Comparison of ENCODE assay signal across 1 cellular context in the genomic region with DNA sequence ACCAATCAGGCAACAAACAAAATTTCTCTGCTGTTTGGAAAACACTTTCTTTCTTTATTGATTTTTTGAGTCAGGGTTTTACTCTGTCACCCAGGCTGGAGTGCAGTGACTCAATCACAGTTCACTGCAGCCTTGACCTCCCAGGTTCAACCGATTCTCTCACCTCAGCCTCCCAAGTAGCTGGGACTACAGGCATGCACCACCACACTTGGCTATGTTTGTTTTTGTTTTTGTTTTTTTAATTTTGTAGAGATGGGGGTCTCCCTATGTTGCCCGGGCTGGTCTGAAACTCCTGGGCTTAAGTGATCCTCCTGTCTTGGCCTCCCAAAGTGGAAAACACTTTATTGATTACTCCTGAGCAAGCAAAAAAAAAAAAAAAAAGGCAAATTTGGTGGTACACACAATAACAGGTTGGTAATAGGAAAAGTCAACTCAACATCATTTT.
TF ChIP-seq lines count a peak whose summit lies in the region.

No MANE protein-coding gene starts in this region.

TF ChIP-seq in HepG2, 621 proteins besides CTCF, POLR2A, EP300 and RAD21 (continued from another document and continues in another):
- TF ChIP-seq, protein P1, sequence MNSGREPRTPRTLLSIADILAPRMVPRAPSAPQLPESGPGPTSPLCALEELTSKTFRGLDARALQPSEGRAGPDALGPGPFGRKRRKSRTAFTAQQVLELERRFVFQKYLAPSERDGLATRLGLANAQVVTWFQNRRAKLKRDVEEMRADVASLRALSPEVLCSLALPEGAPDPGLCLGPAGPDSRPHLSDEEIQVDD (CRISPR knock-in tag; IDR thresholded peaks at IDR 0.05; ENCODE audit: borderline replicate concordance): no peak
- TF ChIP-seq SIN3A (IDR thresholded peaks at IDR 0.05; ENCODE audit: borderline replicate concordance, low read depth, low read length) (no peak), ZNF232 (CRISPR knock-in tag; IDR thresholded peaks at IDR 0.05; ENCODE audit: borderline replicate concordance) (peak; percentile 64; the same call in 1 of the 2 replicates), ZNF432 (CRISPR knock-in tag; IDR thresholded peaks at IDR 0.05; ENCODE audit: borderline replicate concordance) (no peak), ZNF124 (CRISPR knock-in tag; IDR thresholded peaks at IDR 0.05) (peak; percentile 73; the same call in 1 of the 2 replicates), PHF21A (CRISPR knock-in tag; IDR thresholded peaks at IDR 0.05) (peak; percentile 54; the same call in 1 of the 2 replicates), ZNF337 (CRISPR knock-in tag; IDR thresholded peaks at IDR 0.05; ENCODE audit: borderline replicate concordance, low read depth) (no peak), MAFG (CRISPR knock-in tag; IDR thresholded peaks at IDR 0.05) (no peak), ZNF879 (CRISPR knock-in tag; IDR thresholded peaks at IDR 0.05) (no peak), ZNF75D (CRISPR knock-in tag; IDR thresholded peaks at IDR 0.05; ENCODE audit: borderline replicate concordance) (no peak), ZC3H4 (CRISPR knock-in tag; IDR thresholded peaks at IDR 0.05; ENCODE audit: borderline replicate concordance) (no peak), ZFX (CRISPR knock-in tag; IDR thresholded peaks at IDR 0.05; ENCODE audit: low read depth) (no peak), SRSF9 (IDR thresholded peaks at IDR 0.05; ENCODE audit: borderline replicate concordance, insufficient read depth, low read depth, low read length, poor library complexity, severe bottlenecking) (no peak), ISL2 (CRISPR knock-in tag; IDR thresholded peaks at IDR 0.05) (peak; percentile 80), NFATC3 (CRISPR knock-in tag; IDR thresholded peaks at IDR 0.05) (no peak), NRL (CRISPR knock-in tag; IDR thresholded peaks at IDR 0.05; ENCODE audit: borderline replicate concordance) (no peak), ZNF24 (IDR thresholded peaks at IDR 0.05) (no peak), ZEB1 (IDR thresholded peaks at IDR 0.05; ENCODE audit: insufficient replicate concordance, low read depth) (no peak), HOXA9 (CRISPR knock-in tag; IDR thresholded peaks at IDR 0.05; ENCODE audit: borderline replicate concordance) (no peak), GABPB1 (CRISPR knock-in tag; IDR thresholded peaks at IDR 0.05) (peak; percentile 30; the same call in 1 of the 2 replicates), ZNF121 (CRISPR knock-in tag; IDR thresholded peaks at IDR 0.05) (no peak), ZNF496 (CRISPR knock-in tag; IDR thresholded peaks at IDR 0.05; ENCODE audit: insufficient replicate concordance) (no peak), ZNF792 (CRISPR knock-in tag; IDR thresholded peaks at IDR 0.05) (no peak), SP2 (CRISPR knock-in tag; IDR thresholded peaks at IDR 0.05) (no peak), ZSCAN31 (CRISPR knock-in tag; IDR thresholded peaks at IDR 0.05; ENCODE audit: low read depth) (no peak), NFE2L1 (CRISPR knock-in tag; IDR thresholded peaks at IDR 0.05; ENCODE audit: borderline replicate concordance) (no peak), ZNF260 (CRISPR knock-in tag; IDR thresholded peaks at IDR 0.05; ENCODE audit: borderline replicate concordance, low read depth) (no peak), MAFK (conservative IDR thresholded peaks at IDR 0.05 in 1 of 2, IDR thresholded peaks at IDR 0.05 in 1 of 2; ENCODE audit: low read length in 2 of 2) (no peak; a peak in 2 of 4 replicates), ZNF780A (CRISPR knock-in tag; IDR thresholded peaks at IDR 0.05) (no peak), HIVEP1 (CRISPR knock-in tag; IDR thresholded peaks at IDR 0.05) (no peak), IKZF1 (IDR thresholded peaks at IDR 0.05) (no peak), ZNF331 (CRISPR knock-in tag; IDR thresholded peaks at IDR 0.05) (peak; percentile 72), HNRNPK (IDR thresholded peaks at IDR 0.05; ENCODE audit: low read depth, low read length, poor library complexity, severe bottlenecking) (no peak), ZNF251 (CRISPR knock-in tag; IDR thresholded peaks at IDR 0.05) (no peak), ZSCAN22 (CRISPR knock-in tag; IDR thresholded peaks at IDR 0.05) (no peak), HES4 (CRISPR knock-in tag; IDR thresholded peaks at IDR 0.05; ENCODE audit: borderline replicate concordance) (no peak), ZNF562 (CRISPR knock-in tag; IDR thresholded peaks at IDR 0.05; ENCODE audit: borderline replicate concordance) (no peak)
- TF ChIP-seq, protein P2, sequence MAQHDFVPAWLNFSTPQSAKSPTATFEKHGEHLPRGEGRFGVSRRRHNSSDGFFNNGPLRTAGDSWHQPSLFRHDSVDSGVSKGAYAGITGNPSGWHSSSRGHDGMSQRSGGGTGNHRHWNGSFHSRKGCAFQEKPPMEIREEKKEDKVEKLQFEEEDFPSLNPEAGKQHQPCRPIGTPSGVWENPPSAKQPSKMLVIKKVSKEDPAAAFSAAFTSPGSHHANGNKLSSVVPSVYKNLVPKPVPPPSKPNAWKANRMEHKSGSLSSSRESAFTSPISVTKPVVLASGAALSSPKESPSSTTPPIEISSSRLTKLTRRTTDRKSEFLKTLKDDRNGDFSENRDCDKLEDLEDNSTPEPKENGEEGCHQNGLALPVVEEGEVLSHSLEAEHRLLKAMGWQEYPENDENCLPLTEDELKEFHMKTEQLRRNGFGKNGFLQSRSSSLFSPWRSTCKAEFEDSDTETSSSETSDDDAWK (CRISPR knock-in tag; IDR thresholded peaks at IDR 0.05): no peak
- TF ChIP-seq, protein P3, sequence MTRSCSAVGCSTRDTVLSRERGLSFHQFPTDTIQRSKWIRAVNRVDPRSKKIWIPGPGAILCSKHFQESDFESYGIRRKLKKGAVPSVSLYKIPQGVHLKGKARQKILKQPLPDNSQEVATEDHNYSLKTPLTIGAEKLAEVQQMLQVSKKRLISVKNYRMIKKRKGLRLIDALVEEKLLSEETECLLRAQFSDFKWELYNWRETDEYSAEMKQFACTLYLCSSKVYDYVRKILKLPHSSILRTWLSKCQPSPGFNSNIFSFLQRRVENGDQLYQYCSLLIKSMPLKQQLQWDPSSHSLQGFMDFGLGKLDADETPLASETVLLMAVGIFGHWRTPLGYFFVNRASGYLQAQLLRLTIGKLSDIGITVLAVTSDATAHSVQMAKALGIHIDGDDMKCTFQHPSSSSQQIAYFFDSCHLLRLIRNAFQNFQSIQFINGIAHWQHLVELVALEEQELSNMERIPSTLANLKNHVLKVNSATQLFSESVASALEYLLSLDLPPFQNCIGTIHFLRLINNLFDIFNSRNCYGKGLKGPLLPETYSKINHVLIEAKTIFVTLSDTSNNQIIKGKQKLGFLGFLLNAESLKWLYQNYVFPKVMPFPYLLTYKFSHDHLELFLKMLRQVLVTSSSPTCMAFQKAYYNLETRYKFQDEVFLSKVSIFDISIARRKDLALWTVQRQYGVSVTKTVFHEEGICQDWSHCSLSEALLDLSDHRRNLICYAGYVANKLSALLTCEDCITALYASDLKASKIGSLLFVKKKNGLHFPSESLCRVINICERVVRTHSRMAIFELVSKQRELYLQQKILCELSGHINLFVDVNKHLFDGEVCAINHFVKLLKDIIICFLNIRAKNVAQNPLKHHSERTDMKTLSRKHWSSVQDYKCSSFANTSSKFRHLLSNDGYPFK (CRISPR knock-in tag; IDR thresholded peaks at IDR 0.05; ENCODE audit: borderline replicate concordance): no peak
- TF ChIP-seq, protein P4, sequence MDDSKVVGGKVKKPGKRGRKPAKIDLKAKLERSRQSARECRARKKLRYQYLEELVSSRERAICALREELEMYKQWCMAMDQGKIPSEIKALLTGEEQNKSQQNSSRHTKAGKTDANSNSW (CRISPR knock-in tag; IDR thresholded peaks at IDR 0.05; ENCODE audit: borderline replicate concordance): no peak
- TF ChIP-seq, protein P5, sequence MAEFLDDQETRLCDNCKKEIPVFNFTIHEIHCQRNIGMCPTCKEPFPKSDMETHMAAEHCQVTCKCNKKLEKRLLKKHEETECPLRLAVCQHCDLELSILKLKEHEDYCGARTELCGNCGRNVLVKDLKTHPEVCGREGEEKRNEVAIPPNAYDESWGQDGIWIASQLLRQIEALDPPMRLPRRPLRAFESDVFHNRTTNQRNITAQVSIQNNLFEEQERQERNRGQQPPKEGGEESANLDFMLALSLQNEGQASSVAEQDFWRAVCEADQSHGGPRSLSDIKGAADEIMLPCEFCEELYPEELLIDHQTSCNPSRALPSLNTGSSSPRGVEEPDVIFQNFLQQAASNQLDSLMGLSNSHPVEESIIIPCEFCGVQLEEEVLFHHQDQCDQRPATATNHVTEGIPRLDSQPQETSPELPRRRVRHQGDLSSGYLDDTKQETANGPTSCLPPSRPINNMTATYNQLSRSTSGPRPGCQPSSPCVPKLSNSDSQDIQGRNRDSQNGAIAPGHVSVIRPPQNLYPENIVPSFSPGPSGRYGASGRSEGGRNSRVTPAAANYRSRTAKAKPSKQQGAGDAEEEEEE (CRISPR knock-in tag; IDR thresholded peaks at IDR 0.05; ENCODE audit: borderline replicate concordance): no peak
- TF ChIP-seq, protein P6, sequence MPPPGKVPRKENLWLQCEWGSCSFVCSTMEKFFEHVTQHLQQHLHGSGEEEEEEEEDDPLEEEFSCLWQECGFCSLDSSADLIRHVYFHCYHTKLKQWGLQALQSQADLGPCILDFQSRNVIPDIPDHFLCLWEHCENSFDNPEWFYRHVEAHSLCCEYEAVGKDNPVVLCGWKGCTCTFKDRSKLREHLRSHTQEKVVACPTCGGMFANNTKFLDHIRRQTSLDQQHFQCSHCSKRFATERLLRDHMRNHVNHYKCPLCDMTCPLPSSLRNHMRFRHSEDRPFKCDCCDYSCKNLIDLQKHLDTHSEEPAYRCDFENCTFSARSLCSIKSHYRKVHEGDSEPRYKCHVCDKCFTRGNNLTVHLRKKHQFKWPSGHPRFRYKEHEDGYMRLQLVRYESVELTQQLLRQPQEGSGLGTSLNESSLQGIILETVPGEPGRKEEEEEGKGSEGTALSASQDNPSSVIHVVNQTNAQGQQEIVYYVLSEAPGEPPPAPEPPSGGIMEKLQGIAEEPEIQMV (CRISPR knock-in tag; IDR thresholded peaks at IDR 0.05; ENCODE audit: low read depth): no peak
- TF ChIP-seq, protein P7, sequence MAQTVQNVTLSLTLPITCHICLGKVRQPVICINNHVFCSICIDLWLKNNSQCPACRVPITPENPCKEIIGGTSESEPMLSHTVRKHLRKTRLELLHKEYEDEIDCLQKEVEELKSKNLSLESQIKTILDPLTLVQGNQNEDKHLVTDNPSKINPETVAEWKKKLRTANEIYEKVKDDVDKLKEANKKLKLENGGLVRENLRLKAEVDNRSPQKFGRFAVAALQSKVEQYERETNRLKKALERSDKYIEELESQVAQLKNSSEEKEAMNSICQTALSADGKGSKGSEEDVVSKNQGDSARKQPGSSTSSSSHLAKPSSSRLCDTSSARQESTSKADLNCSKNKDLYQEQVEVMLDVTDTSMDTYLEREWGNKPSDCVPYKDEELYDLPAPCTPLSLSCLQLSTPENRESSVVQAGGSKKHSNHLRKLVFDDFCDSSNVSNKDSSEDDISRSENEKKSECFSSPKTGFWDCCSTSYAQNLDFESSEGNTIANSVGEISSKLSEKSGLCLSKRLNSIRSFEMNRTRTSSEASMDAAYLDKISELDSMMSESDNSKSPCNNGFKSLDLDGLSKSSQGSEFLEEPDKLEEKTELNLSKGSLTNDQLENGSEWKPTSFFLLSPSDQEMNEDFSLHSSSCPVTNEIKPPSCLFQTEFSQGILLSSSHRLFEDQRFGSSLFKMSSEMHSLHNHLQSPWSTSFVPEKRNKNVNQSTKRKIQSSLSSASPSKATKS (CRISPR knock-in tag; IDR thresholded peaks at IDR 0.05): no peak
- TF ChIP-seq, protein P8, sequence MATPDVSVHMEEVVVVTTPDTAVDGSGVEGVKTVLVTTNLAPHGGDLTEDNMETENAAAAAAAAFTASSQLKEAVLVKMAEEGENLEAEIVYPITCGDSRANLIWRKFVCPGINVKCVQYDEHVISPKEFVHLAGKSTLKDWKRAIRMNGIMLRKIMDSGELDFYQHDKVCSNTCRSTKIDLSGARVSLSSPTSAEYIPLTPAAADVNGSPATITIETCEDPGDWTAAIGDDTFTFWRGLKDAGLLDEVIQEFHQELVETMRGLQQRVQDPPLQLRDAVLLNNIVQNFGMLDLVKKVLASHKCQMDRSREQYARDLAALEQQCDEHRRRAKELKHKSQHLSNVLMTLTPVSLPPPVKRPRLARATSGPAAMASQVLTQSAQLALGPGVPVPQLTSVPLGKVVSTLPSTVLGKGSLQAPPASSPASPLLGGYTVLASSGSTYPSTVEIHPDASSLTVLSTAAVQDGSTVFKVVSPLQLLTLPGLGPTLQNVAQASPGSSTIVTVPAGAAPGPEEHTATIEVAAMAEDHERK (CRISPR knock-in tag; IDR thresholded peaks at IDR 0.05; ENCODE audit: low read depth): no peak
- TF ChIP-seq, protein P9, sequence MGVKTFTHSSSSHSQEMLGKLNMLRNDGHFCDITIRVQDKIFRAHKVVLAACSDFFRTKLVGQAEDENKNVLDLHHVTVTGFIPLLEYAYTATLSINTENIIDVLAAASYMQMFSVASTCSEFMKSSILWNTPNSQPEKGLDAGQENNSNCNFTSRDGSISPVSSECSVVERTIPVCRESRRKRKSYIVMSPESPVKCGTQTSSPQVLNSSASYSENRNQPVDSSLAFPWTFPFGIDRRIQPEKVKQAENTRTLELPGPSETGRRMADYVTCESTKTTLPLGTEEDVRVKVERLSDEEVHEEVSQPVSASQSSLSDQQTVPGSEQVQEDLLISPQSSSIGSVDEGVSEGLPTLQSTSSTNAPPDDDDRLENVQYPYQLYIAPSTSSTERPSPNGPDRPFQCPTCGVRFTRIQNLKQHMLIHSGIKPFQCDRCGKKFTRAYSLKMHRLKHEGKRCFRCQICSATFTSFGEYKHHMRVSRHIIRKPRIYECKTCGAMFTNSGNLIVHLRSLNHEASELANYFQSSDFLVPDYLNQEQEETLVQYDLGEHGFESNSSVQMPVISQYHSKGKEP (CRISPR knock-in tag; IDR thresholded peaks at IDR 0.05): no peak
- TF ChIP-seq, protein P10, sequence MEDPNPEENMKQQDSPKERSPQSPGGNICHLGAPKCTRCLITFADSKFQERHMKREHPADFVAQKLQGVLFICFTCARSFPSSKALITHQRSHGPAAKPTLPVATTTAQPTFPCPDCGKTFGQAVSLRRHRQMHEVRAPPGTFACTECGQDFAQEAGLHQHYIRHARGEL (CRISPR knock-in tag; IDR thresholded peaks at IDR 0.05): no peak
- TF ChIP-seq, protein P11, sequence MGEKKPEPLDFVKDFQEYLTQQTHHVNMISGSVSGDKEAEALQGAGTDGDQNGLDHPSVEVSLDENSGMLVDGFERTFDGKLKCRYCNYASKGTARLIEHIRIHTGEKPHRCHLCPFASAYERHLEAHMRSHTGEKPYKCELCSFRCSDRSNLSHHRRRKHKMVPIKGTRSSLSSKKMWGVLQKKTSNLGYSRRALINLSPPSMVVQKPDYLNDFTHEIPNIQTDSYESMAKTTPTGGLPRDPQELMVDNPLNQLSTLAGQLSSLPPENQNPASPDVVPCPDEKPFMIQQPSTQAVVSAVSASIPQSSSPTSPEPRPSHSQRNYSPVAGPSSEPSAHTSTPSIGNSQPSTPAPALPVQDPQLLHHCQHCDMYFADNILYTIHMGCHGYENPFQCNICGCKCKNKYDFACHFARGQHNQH (CRISPR knock-in tag; IDR thresholded peaks at IDR 0.05): peak; percentile 82
- TF ChIP-seq, protein P12, sequence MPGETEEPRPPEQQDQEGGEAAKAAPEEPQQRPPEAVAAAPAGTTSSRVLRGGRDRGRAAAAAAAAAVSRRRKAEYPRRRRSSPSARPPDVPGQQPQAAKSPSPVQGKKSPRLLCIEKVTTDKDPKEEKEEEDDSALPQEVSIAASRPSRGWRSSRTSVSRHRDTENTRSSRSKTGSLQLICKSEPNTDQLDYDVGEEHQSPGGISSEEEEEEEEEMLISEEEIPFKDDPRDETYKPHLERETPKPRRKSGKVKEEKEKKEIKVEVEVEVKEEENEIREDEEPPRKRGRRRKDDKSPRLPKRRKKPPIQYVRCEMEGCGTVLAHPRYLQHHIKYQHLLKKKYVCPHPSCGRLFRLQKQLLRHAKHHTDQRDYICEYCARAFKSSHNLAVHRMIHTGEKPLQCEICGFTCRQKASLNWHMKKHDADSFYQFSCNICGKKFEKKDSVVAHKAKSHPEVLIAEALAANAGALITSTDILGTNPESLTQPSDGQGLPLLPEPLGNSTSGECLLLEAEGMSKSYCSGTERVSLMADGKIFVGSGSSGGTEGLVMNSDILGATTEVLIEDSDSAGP (CRISPR knock-in tag; IDR thresholded peaks at IDR 0.05; ENCODE audit: borderline replicate concordance): no peak
